In the genomic region with DNA sequence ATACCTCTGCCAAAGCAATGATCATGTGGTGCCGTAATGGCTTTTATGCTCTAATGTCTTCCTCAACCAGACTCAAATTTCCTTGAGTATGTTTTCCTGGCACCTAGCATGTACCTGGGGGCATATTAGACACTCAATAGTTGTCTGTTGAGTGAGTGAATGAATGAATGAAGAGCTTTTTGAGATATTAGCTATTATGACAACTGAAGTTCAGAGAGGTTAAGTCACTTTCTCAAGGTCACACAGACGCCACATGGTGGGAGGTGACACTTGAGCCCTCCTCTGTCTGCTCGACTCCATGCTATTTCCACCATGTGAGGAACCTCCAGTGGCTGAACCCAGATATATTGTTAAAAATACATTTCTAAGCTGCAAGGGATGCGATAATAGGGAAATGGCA, we compare ENCODE assay signal across 10 cellular contexts.
DNase-seq lines count a peak whose midpoint lies in the region; ATAC-seq and TF ChIP-seq lines count a peak whose summit lies in the region.
"Had no signal": no experiment of that assay in that cellular context is flagged by ENCODE, and none has a peak within 500 bp of the region (broad histone marks: within the 10 kb centered on the region; RNA-seq: fewer than 3 reads in every experiment).

No MANE protein-coding gene starts in this region.

- peak overlapping the region; percentile 74; the same call in 1 of the 2 replicates for H3K4me3 Mint-ChIP-seq in HFFc6
- peak overlapping the region; percentile 53 for H3K4me3 Mint-ChIP-seq in activated T-helper 17 cell treated with anti-CD3 and anti-CD28 coated beads, Interleukin-2, amount 50 U/mL, for 72 hours

- H3K4me3 ChIP-seq in left lung (no peak overlapping the region), subcutaneous abdominal adipose tissue (ENCODE audit: low read depth in 1 of 5, low read length in 5 of 5) (peak overlapping the region in 4 of 5 donors; percentile 2 to 52 (median 28))

- DNase-seq in HFFc6: no peak
- DNase-seq in left lung: no peak
- no peak for DNase-seq in middle frontal gyrus (ENCODE audit: extremely low spot score, low spot score)
- DNase-seq in NCI-H1048 (lab: John Stamatoyannopoulos, UW): no peak
- no peak for DNase-seq in dermis blood vessel endothelial cell
- DNase-seq: NCI-H187 treated with DMSO at 0.1 percent for 48 hours had no signal

- H3K36me3 ChIP-seq in left lung: no peaks in the 10 kb centered on the region
- peaks cover 0 to 33% (median 23%) of the 10 kb centered on the region in 5 donors for H3K36me3 ChIP-seq in subcutaneous abdominal adipose tissue (ENCODE audit: control insufficient read depth in 5 of 5, insufficient read depth in 5 of 5, low read length in 5 of 5)

- peak overlapping the region in 2 of 5 donors; percentile 14 to 18 for H3K9ac ChIP-seq in subcutaneous abdominal adipose tissue (ENCODE audit: low read length in 5 of 5)

- H3K27me3 Mint-ChIP-seq in HFFc6 (ENCODE audit: insufficient read depth): peaks cover 4% of the 10 kb centered on the region; the same call in 1 of the 2 replicates
- H3K27me3 Mint-ChIP-seq in activated T-helper 17 cell treated with anti-CD3 and anti-CD28 coated beads, Interleukin-2, amount 50 U/mL, for 72 hours: peaks cover 4% of the 10 kb centered on the region

- peak overlapping the region; percentile 85 for H3K27ac Mint-ChIP-seq in HFFc6
- no peak overlapping the region for H3K27ac Mint-ChIP-seq in activated T-helper 17 cell treated with anti-CD3 and anti-CD28 coated beads, Interleukin-2, amount 50 U/mL, for 72 hours
- H3K27ac Mint-ChIP-seq: stimulated activated naive B cell treated with anti-CD40 and anti-IgM and Interleukin-4, amounts not matched to agents 10 μg/mL and 1 μg/mL and 100 μg/mL, for 72 hours had no signal

- H3K9me3 Mint-ChIP-seq in HFFc6: no peaks in the 10 kb centered on the region
- H3K9me3 Mint-ChIP-seq in activated T-helper 17 cell treated with anti-CD3 and anti-CD28 coated beads, Interleukin-2, amount 50 U/mL, for 72 hours: peaks cover 4% of the 10 kb centered on the region

- intact Hi-C loops in left lung (cut with DNase I): no loop called here

- no peak for TF ChIP-seq CTCF in HFFc6 (IDR thresholded peaks at IDR 0.05)
- no peak for TF ChIP-seq CTCF in left lung (IDR thresholded peaks at IDR 0.05)

- no peak for ATAC-seq in activated T-helper 17 cell treated with anti-CD3 and anti-CD28 coated beads, Interleukin-2, amount 50 U/mL, for 72 hours (replicated peaks)
- ATAC-seq in left lung: no peak
- no peak for ATAC-seq in activated CD4-positive, CD25-positive, alpha-beta regulatory T cell treated with anti-CD3 and anti-CD28 coated beads, Interleukin-2, amount 50 U/mL, for 24 hours

- peak overlapping the region; percentile 62 to 74 for H3K27ac ChIP-seq in left lung
- peak overlapping the region; percentile 79 for H3K27ac ChIP-seq in subcutaneous abdominal adipose tissue (ENCODE audit: low read depth, low read length)

- H3K27me3 ChIP-seq in left lung (no peaks in the 10 kb centered on the region), subcutaneous abdominal adipose tissue (ENCODE audit: control insufficient read depth in 5 of 5, insufficient read depth in 4 of 5, low read length in 5 of 5) (no peaks in the 10 kb centered on the region)

- H3K4me1 Mint-ChIP-seq in HFFc6 (ENCODE audit: low read depth): peaks cover 71% of the 10 kb centered on the region
- H3K4me1 Mint-ChIP-seq in activated T-helper 17 cell treated with anti-CD3 and anti-CD28 coated beads, Interleukin-2, amount 50 U/mL, for 72 hours: no peaks in the 10 kb centered on the region

- H3K9me3 ChIP-seq in left lung: no peaks in the 10 kb centered on the region
- no peaks in the 10 kb centered on the region for H3K9me3 ChIP-seq in subcutaneous abdominal adipose tissue (ENCODE audit: control insufficient read depth in 5 of 5, low read length in 5 of 5)

- peaks cover 35% of the 10 kb centered on the region for H3K36me3 Mint-ChIP-seq in HFFc6 (ENCODE audit: low read depth)
- no peaks in the 10 kb centered on the region for H3K36me3 Mint-ChIP-seq in activated T-helper 17 cell treated with anti-CD3 and anti-CD28 coated beads, Interleukin-2, amount 50 U/mL, for 72 hours (ENCODE audit: low read depth)
- H3K36me3 Mint-ChIP-seq: stimulated activated naive B cell treated with anti-CD40 and anti-IgM and Interleukin-4, amounts not matched to agents 10 μg/mL and 1 μg/mL and 100 μg/mL, for 72 hours had no signal

- H3K4me1 ChIP-seq in left lung (peaks cover 23 to 30% of the 10 kb centered on the region in 2 donors), subcutaneous abdominal adipose tissue (ENCODE audit: control insufficient read depth in 5 of 5, insufficient read depth in 5 of 5, low read length in 5 of 5) (peaks cover 4 to 41% (median 33%) of the 10 kb centered on the region in 5 donors)

Comparison
In these comparisons a context has a peak if more than half of its experiments do, and no peak if none do; other contexts are left out.
1. H3K4me3 ChIP-seq: peak in subcutaneous abdominal adipose tissue (4 of 5); none in left lung (0 of 2).